ENCODE assay signal across 26 cellular contexts in genomic region chr14:58950555-58950954, GRCh38.
"Had no signal": no experiment of that assay in that cellular context is flagged by ENCODE, and none has a peak within 500 bp of the region (broad histone marks: within the 10 kb centered on the region; RNA-seq: fewer than 3 reads in every experiment).

No MANE protein-coding gene starts in this region.

- ATAC-seq: effector memory CD8-positive, alpha-beta T cell; esophagus mucosa; gastrocnemius medialis; heart right ventricle; left cardiac atrium; left lung; left ventricle myocardium superior; lower lobe of right lung; mucosa of descending colon; naive thymus-derived CD8-positive, alpha-beta T cell had no signal

- H3K36me3 ChIP-seq: esophagus squamous epithelium, gastrocnemius medialis, heart right ventricle, left lung, lower lobe of right lung had no signal

- FAIRE-seq: endometrium, islet of Langerhans, keratinocyte had no signal

- H3K27ac ChIP-seq: epithelial cell of prostate, esophagus squamous epithelium, gastrocnemius medialis, heart right ventricle, left lung, lower lobe of right lung had no signal

- H3K4me3 ChIP-seq: esophagus squamous epithelium, gastrocnemius medialis, heart right ventricle, left lung, lower lobe of right lung, mucosa of descending colon had no signal

- H3K9me3 ChIP-seq: esophagus squamous epithelium, gastrocnemius medialis, left lung, lower lobe of right lung, mucosa of descending colon had no signal

- DNase-seq: cortex of kidney; effector CD8-positive, alpha-beta T cell; effector memory CD8-positive, alpha-beta T cell; endodermal cell; erythroblast; esophagus squamous epithelium; foreskin fibroblast; foreskin melanocyte; gastrocnemius medialis; glutamatergic neuron; head of caudate nucleus; heart right ventricle; hippocampal formation; left cardiac atrium; left lung; left ventricle myocardium superior; lower lobe of right lung; mesenchymal stem cell; mucosa of descending colon; naive B cell; naive thymus-derived CD8-positive, alpha-beta T cell had no signal

- H3K27me3 ChIP-seq: esophagus squamous epithelium, gastrocnemius medialis, left lung had no signal

- H3K4me1 ChIP-seq: esophagus squamous epithelium, left lung, lower lobe of right lung had no signal
